In genomic region chr13:75415720-75416119, GRCh38 we compare ENCODE assay signal across 9 cellular contexts.
DNase-seq lines count a peak whose midpoint lies in the region; ATAC-seq and TF ChIP-seq lines count a peak whose summit lies in the region.
"Had no signal": no experiment of that assay in that cellular context is flagged by ENCODE, and none has a peak within 500 bp of the region (broad histone marks: within the 10 kb centered on the region; RNA-seq: fewer than 3 reads in every experiment).

No MANE protein-coding gene starts in this region.

- no peaks in the 10 kb centered on the region for H3K9me2 ChIP-seq in GM23248 (ENCODE audit: insufficient read depth)

- peaks cover 20% of the 10 kb centered on the region for H3K79me2 ChIP-seq in GM23248 (ENCODE audit: insufficient read depth)

- H3K36me3 ChIP-seq in GM23248 (ENCODE audit: low read depth): no peaks in the 10 kb centered on the region
- H3K36me3 ChIP-seq in SK-N-MC (ENCODE audit: insufficient read depth, low read length): no peaks in the 10 kb centered on the region
- H3K36me3 ChIP-seq in skeletal muscle tissue (ENCODE audit: control insufficient read depth in 3 of 3, insufficient read depth in 3 of 3, low read length in 3 of 3): no peaks in the 10 kb centered on the region
- H3K36me3 ChIP-seq: pancreas had no signal

- H3K27me3 ChIP-seq in GM23248 (replicated peaks; ENCODE audit: insufficient read depth) (no peaks in the 10 kb centered on the region), skeletal muscle tissue (ENCODE audit: control insufficient read depth in 3 of 3, insufficient read depth in 3 of 3, low read length in 3 of 3) (no peaks in the 10 kb centered on the region)
- H3K27me3 ChIP-seq: pancreas had no signal

- H3K9ac ChIP-seq in GM23248: no peak overlapping the region; the same call in 1 of the 2 replicates
- H3K9ac ChIP-seq in SK-N-MC (ENCODE audit: insufficient read length): no peak overlapping the region
- no peak overlapping the region for H3K9ac ChIP-seq in skeletal muscle tissue (ENCODE audit: low read depth in 1 of 3, low read length in 3 of 3)

- peaks cover 26% of the 10 kb centered on the region for H3F3A ChIP-seq in GM23248 (ENCODE audit: insufficient read depth)

- DNase-seq in GM23248: peak; percentile 82
- no peak for DNase-seq in SK-N-MC (ENCODE audit: low read depth, low spot score)
- DNase-seq in foreskin fibroblast: peak; percentile 76 to 88
- no peak for DNase-seq in coronary artery (ENCODE audit: low spot score)
- DNase-seq: pancreas had no signal

- no peak for ATAC-seq in GM18511 (IDR thresholded peaks at IDR 0.05; ENCODE audit: unreplicated experiment)
- ATAC-seq in HG02938 (IDR thresholded peaks at IDR 0.05; ENCODE audit: unreplicated experiment): no peak
- ATAC-seq in GM19324 (IDR thresholded peaks at IDR 0.05; ENCODE audit: low FRiP score, unreplicated experiment): no peak

- H3K9me3 ChIP-seq in GM23248 (ENCODE audit: low read depth) (no peaks in the 10 kb centered on the region), SK-N-MC (ENCODE audit: low read depth, low read length) (no peaks in the 10 kb centered on the region), skeletal muscle tissue (ENCODE audit: control insufficient read depth in 3 of 3, low read length in 3 of 3) (no peaks in the 10 kb centered on the region)
- H3K9me3 ChIP-seq: pancreas had no signal

- no peaks in the 10 kb centered on the region for H4K20me1 ChIP-seq in GM23248 (ENCODE audit: insufficient read depth)

- H3K27ac ChIP-seq in GM23248 (peak overlapping the region; percentile 47), SK-N-MC (peak overlapping the region; percentile 79; the same call in 1 of the 2 replicates), skeletal muscle tissue (ENCODE audit: low read depth, low read length) (peak overlapping the region; percentile 61), coronary artery (peak overlapping the region in 1 of 2 donors; percentile 9)
- H3K27ac ChIP-seq: pancreas had no signal

- H2AFZ ChIP-seq in GM23248: 0 out of 2 replicates have a peak overlapping the region, but pooled peaks have one; percentile 6

- H3K4me1 ChIP-seq in GM23248 (ENCODE audit: insufficient read depth): peaks cover 27% of the 10 kb centered on the region
- peaks cover 41 to 62% (median 41%) of the 10 kb centered on the region in 3 donors for H3K4me1 ChIP-seq in skeletal muscle tissue (ENCODE audit: control insufficient read depth in 3 of 3, insufficient read depth in 3 of 3, low read length in 3 of 3)

- in situ Hi-C loops in GM23248 (cut with MboI): no loop called here

- H3K4me3 ChIP-seq in GM23248: no peak overlapping the region
- no peak overlapping the region for H3K4me3 ChIP-seq in SK-N-MC
- H3K4me3 ChIP-seq in foreskin fibroblast (ENCODE audit: low read depth in 1 of 2, low read length in 2 of 2): no peak overlapping the region
- H3K4me3 ChIP-seq in skeletal muscle tissue (ENCODE audit: low read length in 3 of 3): no peak overlapping the region
- no peak overlapping the region for H3K4me3 ChIP-seq in coronary artery
- H3K4me3 ChIP-seq: pancreas had no signal

- TF ChIP-seq CTCF in foreskin fibroblast (IDR thresholded peaks at IDR 0.05; ENCODE audit: low read depth, low read length) (no peak), coronary artery (IDR thresholded peaks at IDR 0.05) (no peak)

- peak overlapping the region; percentile 69 for H3K4me2 ChIP-seq in GM23248 (ENCODE audit: unreplicated experiment)

Comparison
In these comparisons a context has a peak if more than half of its experiments do, and no peak if none do; other contexts are left out.
1. DNase-seq: peak in GM23248 (single experiment) and foreskin fibroblast (2 of 2); none in SK-N-MC (single experiment) and coronary artery (single experiment).